8 cellular contexts compared by ENCODE assay signal in the genomic region with DNA sequence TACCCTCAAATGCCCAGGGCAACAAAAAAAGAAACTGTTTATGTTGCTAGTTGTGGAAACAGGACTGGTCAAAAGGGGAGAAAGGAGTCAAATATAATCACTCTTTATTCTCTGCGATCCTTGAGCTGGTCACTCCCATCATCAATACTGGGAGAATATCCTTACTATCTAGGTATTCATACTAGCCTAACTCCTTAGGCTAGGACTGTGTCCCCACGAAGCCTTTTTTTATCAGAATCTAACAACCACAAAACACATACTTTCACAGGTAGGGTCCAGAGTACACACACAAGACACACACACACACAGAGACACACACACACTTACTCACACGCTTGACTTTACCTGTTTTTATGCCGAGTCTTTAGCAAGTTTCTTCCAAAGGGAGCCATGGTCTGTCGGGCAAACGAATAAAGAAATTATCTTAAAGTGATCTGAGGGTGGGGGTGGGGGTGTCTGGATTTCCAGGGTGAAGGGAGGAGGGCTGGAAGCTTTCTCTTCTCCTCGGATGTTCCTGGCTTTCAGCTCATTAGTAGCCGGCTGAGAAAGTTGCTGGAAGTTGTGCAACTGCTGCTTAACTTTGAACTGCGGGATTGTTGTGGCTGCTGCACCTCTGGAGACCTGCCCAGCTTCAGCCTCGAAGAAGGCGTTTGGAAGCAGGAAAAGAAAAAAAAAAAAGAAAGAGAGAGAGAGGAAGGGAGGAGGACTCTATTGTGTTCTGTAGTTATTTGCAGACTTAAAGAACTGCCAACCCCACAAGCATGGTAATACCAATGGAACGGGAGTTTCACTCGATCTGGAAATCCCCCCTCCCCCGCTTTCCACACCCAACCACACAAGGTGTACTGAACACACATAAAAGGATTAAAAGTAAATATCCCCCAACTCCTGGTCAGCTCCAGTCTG.
DNase-seq lines count a peak whose midpoint lies in the region; ATAC-seq, FAIRE-seq and TF ChIP-seq lines count a peak whose summit lies in the region.

A gene (minus strand): TSS at position 600 of the 906 bp plus-strand sequence. CDS start 208 bp downstream, at position 392.

- H3K9ac ChIP-seq in parathyroid adenoma, result no peak within 1 kb of the TSS

- H3K27ac ChIP-seq in parathyroid adenoma, result peak within 1 kb of the TSS; percentile 40

- no peaks in the 10 kb centered on the region for H3K27me3 ChIP-seq in parathyroid adenoma (ENCODE audit: control insufficient read depth, insufficient read depth, low read length)

- DNase-seq in EL (peak; percentile 30), RCC 7860 (ENCODE audit: low spot score) (peak; percentile 26), foreskin fibroblast (peak; percentile 52 to 83), NCI-H2227 treated with DMSO at 0.1 percent for 48 hours (lab: John Stamatoyannopoulos, UW) (no peak), NCI-H1436 (lab: John Stamatoyannopoulos, UW) (no peak)
- no peak for DNase-seq in stimulated activated CD4-positive, alpha-beta T cell treated with anti-CD3 and anti-CD28 coated beads, Interleukin-4, amount 100 ng/mL, for 1 hour

- no peaks in the 10 kb centered on the region for H3K9me3 ChIP-seq in parathyroid adenoma (ENCODE audit: control insufficient read depth, low read length)

- peak within 1 kb of the TSS; percentile 56 for H2AFZ ChIP-seq in parathyroid adenoma

- H3K4me1 ChIP-seq in parathyroid adenoma, result no peaks in the 10 kb centered on the region

- FAIRE-seq in RCC 7860 (lab: Jason Lieb, UNC), result peak; percentile 44

- ATAC-seq in HG03460 (IDR thresholded peaks at IDR 0.05; ENCODE audit: unreplicated experiment), result no peak

- H3K4me2 ChIP-seq in parathyroid adenoma (ENCODE audit: low read length), result peak within 1 kb of the TSS; percentile 60

- H3K4me3 ChIP-seq in foreskin fibroblast (ENCODE audit: low read depth in 1 of 2, low read length in 2 of 2) (peak within 1 kb of the TSS; percentile 36 to 46), parathyroid adenoma (ENCODE audit: low read depth, low read length) (peak within 1 kb of the TSS; percentile 46)

- TF ChIP-seq CTCF in foreskin fibroblast (IDR thresholded peaks at IDR 0.05; ENCODE audit: low read depth, low read length), result no peak
- TF ChIP-seq CTCF in parathyroid adenoma (IDR thresholded peaks at IDR 0.05), result no peak

- H3K36me3 ChIP-seq in parathyroid adenoma (ENCODE audit: control insufficient read depth, insufficient read depth, low read length), result no peaks in the 10 kb centered on the region

- no peaks in the 10 kb centered on the region for H3K79me2 ChIP-seq in parathyroid adenoma

Comparison
In these comparisons a context has a peak if more than half of its experiments do, and no peak if none do; other contexts are left out.
1. DNase-seq: peak in EL (single experiment), RCC 7860 (single experiment) and foreskin fibroblast (2 of 2); none in NCI-H2227 treated with DMSO at 0.1 percent for 48 hours (single experiment), stimulated activated CD4-positive, alpha-beta T cell treated with anti-CD3 and anti-CD28 coated beads, Interleukin-4, amount 100 ng/mL, for 1 hour (single experiment) and NCI-H1436 (single experiment).